In genomic region chr22:20983081-20983745, GRCh38 we compare ENCODE assay signal across 10 cellular contexts. TPM values are rescaled to one million over a fixed set of nuclear protein-coding genes. Genes with fewer than 3 reads are reported as not detected.
DNase-seq lines count a peak whose midpoint lies in the region; ATAC-seq and TF ChIP-seq lines count a peak whose summit lies in the region.
"Had no signal": no experiment of that assay in that cellular context is flagged by ENCODE, and none has a peak within 500 bp of the region (broad histone marks: within the 10 kb centered on the region; RNA-seq: fewer than 3 reads in every experiment).

No MANE protein-coding gene starts in this region.

- H3K27me3 Mint-ChIP-seq in brain, result no peaks in the 10 kb centered on the region

- DNase-seq in heart right ventricle, result no peak
- no peak for DNase-seq in cardiac septum (ENCODE audit: low spot score)
- no peak for DNase-seq in mesendoderm
- DNase-seq in aorta, result no peak
- DNase-seq in thyroid gland, result no peak
- DNase-seq in ureter (ENCODE audit: low spot score), result no peak
- no peak for DNase-seq in NCI-H446 treated with DMSO at 0.1 percent for 48 hours (lab: John Stamatoyannopoulos, UW)
- DNase-seq: DMS79 had no signal

- no peaks in the 10 kb centered on the region for H3K27me3 ChIP-seq in heart right ventricle
- H3K27me3 ChIP-seq in mesendoderm (ENCODE audit: insufficient read depth, low read length, poor library complexity), result no peaks in the 10 kb centered on the region
- no peaks in the 10 kb centered on the region for H3K27me3 ChIP-seq in aorta (ENCODE audit: control insufficient read depth in 1 of 2, insufficient read depth in 2 of 2, low read length in 1 of 2)
- no peaks in the 10 kb centered on the region for H3K27me3 ChIP-seq in thyroid gland

- peak overlapping the region; percentile 88 for H3K4me2 ChIP-seq in mesendoderm (ENCODE audit: low read length)

- 82 to 85% methylated on average over 5 of the region's 5 CpGs for WGBS in heart right ventricle, 2 donors
- WGBS in mesendoderm (ENCODE audit: extremely low coverage, insufficient coverage, low lambda C conversion rate), result no CpG with 5 or more reads among the region's 5 CpGs
- WGBS in aorta, 2 donors, result 70 to 76% methylated on average over 5 of the region's 5 CpGs
- WGBS in thyroid gland, 2 donors, result 76 to 89% methylated on average over 5 of the region's 5 CpGs

- no peak overlapping the region for H2BK120ac ChIP-seq in mesendoderm (ENCODE audit: low read depth, low read length)

- TF ChIP-seq POLR2A in thyroid gland (IDR thresholded peaks at IDR 0.05), result no peak

- H3K56ac ChIP-seq in mesendoderm (ENCODE audit: low read length), result peak overlapping the region; percentile 99

- H3K36me3 ChIP-seq in heart right ventricle (peaks cover 0 to 47% (median 11%) of the 10 kb centered on the region in 9 donors), mesendoderm (ENCODE audit: control insufficient read depth, insufficient read depth, low read length) (no peaks in the 10 kb centered on the region), aorta (ENCODE audit: control insufficient read depth in 1 of 2, insufficient read depth in 2 of 2, low read length in 1 of 2) (peaks cover 0 to 1% of the 10 kb centered on the region in 2 donors), thyroid gland (peaks cover 4 to 14% of the 10 kb centered on the region in 2 donors)

- H3K79me2 ChIP-seq in mesendoderm (ENCODE audit: control insufficient read depth, insufficient read depth, low read length), result no peaks in the 10 kb centered on the region

- peaks cover 10% of the 10 kb centered on the region for H3K36me3 Mint-ChIP-seq in brain

- no peak overlapping the region for H4K5ac ChIP-seq in mesendoderm (ENCODE audit: low read length)

- H3K18ac ChIP-seq in mesendoderm (ENCODE audit: low read length), result no peak overlapping the region

- H4K8ac ChIP-seq in mesendoderm (ENCODE audit: low read depth, low read length), result no peak overlapping the region

- H3K4ac ChIP-seq in mesendoderm (ENCODE audit: low read depth, low read length), result no peak overlapping the region

- H3K27ac ChIP-seq in heart right ventricle (peak overlapping the region in 4 of 10 donors; percentile 89 to 95 (median 92)), mesendoderm (ENCODE audit: low read depth, low read length) (no peak overlapping the region), aorta (ENCODE audit: low read depth in 1 of 2, low read length in 2 of 2) (no peak overlapping the region), thyroid gland (peak overlapping the region in 1 of 3 donors; percentile 84)

- H3K9me3 Mint-ChIP-seq in brain, result peaks cover 0 to 6% (median 0%) of the 10 kb centered on the region in 5 experiments

- intact Hi-C loops in heart right ventricle (cut with DNase I), result loop anchor here in 5 of 10 donors (2.0 to 10.0 kb wide), 6 partner anchors 18 to 98 kb away; partner anchors contain the start of genes CRKL (in 3 of the 5) and LRRC74B (in 1 of the 5)
- intact Hi-C loops in cardiac septum (cut with DNase I), result loop anchor here (5.0 kb wide), 1 partner anchor 126 kb away; the partner anchor contains the start of genes PI4KA and SNAP29
- intact Hi-C loops in aorta (cut with DNase I), result loop anchor here in 1 of 2 donors (5.0 kb wide), 1 partner anchor 96 kb away; no protein-coding TSS in a partner anchor
- intact Hi-C loops in thyroid gland (cut with DNase I), result no loop called here

- no peak overlapping the region for H2BK5ac ChIP-seq in mesendoderm (ENCODE audit: low read length)

- H2AK5ac ChIP-seq in mesendoderm (ENCODE audit: low read length), result no peak overlapping the region

- H3K23ac ChIP-seq in mesendoderm (ENCODE audit: low read length), result no peak overlapping the region

- no peak overlapping the region for H2BK15ac ChIP-seq in mesendoderm (replicated peaks; ENCODE audit: low read depth)

- peak overlapping the region; percentile 98 to 100 (median 99) for H3K4me3 Mint-ChIP-seq in brain

- H3K4me1 ChIP-seq in heart right ventricle (peaks cover 20 to 42% (median 34%) of the 10 kb centered on the region in 9 donors), mesendoderm (ENCODE audit: control insufficient read depth, low read depth, low read length) (peaks cover 9% of the 10 kb centered on the region), aorta (ENCODE audit: control insufficient read depth in 1 of 2, insufficient read depth in 2 of 2, low read length in 2 of 2) (no peaks in the 10 kb centered on the region), thyroid gland (peaks cover 21 to 25% of the 10 kb centered on the region in 2 donors)

- peak overlapping the region in 9 of 10 donors; percentile 61 to 98 (median 78) for H3K4me3 ChIP-seq in heart right ventricle
- H3K4me3 ChIP-seq in mesendoderm (ENCODE audit: low read length), result no peak overlapping the region
- peak overlapping the region; percentile 68 to 83 for H3K4me3 ChIP-seq in aorta (ENCODE audit: low read length in 2 of 2)
- peak overlapping the region in 1 of 3 donors; percentile 81 for H3K4me3 ChIP-seq in thyroid gland (replicated peaks in 1 of 3)

- H3K9ac ChIP-seq in mesendoderm (ENCODE audit: low read length), result peak overlapping the region; percentile 98

- H3K27ac Mint-ChIP-seq in brain, result peak overlapping the region; percentile 92 to 99 (median 97)

- H3K4me1 Mint-ChIP-seq in brain, result peaks cover 47% of the 10 kb centered on the region

- H3K9me3 ChIP-seq in heart right ventricle (peaks cover 0 to 9% (median 6%) of the 10 kb centered on the region in 11 donors), aorta (ENCODE audit: control insufficient read depth, low read length) (peaks cover 3% of the 10 kb centered on the region), thyroid gland (no peaks in the 10 kb centered on the region)

- ATAC-seq in heart right ventricle (no peak), aorta (ENCODE audit: low FRiP score) (no peak)

- TF ChIP-seq CTCF in heart right ventricle (IDR thresholded peaks at IDR 0.05), result no peak
- TF ChIP-seq CTCF in brain (conservative IDR thresholded peaks at IDR 0.05), result no peak
- TF ChIP-seq CTCF in thyroid gland (IDR thresholded peaks at IDR 0.05), result no peak

- H3K79me1 ChIP-seq in mesendoderm (ENCODE audit: low read length), result peaks cover 4% of the 10 kb centered on the region

RNA-seq across cellular contexts. Expression of gene LZTR1, which starts 1.1 kb away (rescaled TPM):
- 10 to 100 TPM; 14.7 to 32.5 (median 23.7) TPM for total RNA-seq in heart right ventricle
- polyA plus RNA-seq in heart right ventricle, result 10 to 100 TPM; 25.0 to 36.5 TPM
- total RNA-seq in cardiac septum, result 33.0 TPM
- 25.4 TPM for polyA plus RNA-seq in brain (ENCODE audit: insufficient read depth, low read depth, low replicate concordance)
- polyA plus RNA-seq in mesendoderm (2013, experiment 1 of 2), result 11.8 TPM
- polyA plus RNA-seq in mesendoderm (2013, experiment 2 of 2), result 11.9 TPM
- 10 to 100 TPM; 59.0 to 81.7 TPM for total RNA-seq in aorta
- 10 to 100 TPM; 11.3 to 83.9 TPM for polyA plus RNA-seq in aorta
- 10 to 100 TPM; 37.1 to 67.2 (median 55.7) TPM for total RNA-seq in thyroid gland
- 79.6 TPM for total RNA-seq in ureter

RNA-seq across cellular contexts. Expression of gene AIFM3, which starts 16.2 kb away (rescaled TPM):
- total RNA-seq in heart right ventricle (1 to 10 TPM in 3 of 10 donors, under 1 TPM in 6, not detected in 1; 0.24 to 1.5 (median 0.50) TPM), cardiac septum (0.54 TPM), aorta (1 to 10 TPM; 1.0 to 3.8 TPM), thyroid gland (1 to 10 TPM in 2 of 4 donors, under 1 TPM in 2; 0.11 to 2.0 (median 0.80) TPM), ureter (15.4 TPM)
- polyA plus RNA-seq in heart right ventricle (1 to 10 TPM in 1 of 2 donors, under 1 TPM in 1; 0.29 to 1.5 TPM), brain (ENCODE audit: insufficient read depth, low read depth, low replicate concordance) (33.8 TPM), aorta (1 to 10 TPM; 1.4 to 2.3 TPM)
- 0.11 TPM for polyA plus RNA-seq in mesendoderm (2013, experiment 1 of 2)
- polyA plus RNA-seq in mesendoderm (2013, experiment 2 of 2), result 0.27 TPM

RNA-seq across cellular contexts. Expression of gene THAP7, which starts 18.7 kb away (rescaled TPM):
- total RNA-seq in heart right ventricle (10 to 100 TPM; 15.5 to 26.3 (median 17.5) TPM), cardiac septum (18.2 TPM), aorta (10 to 100 TPM; 17.0 to 20.8 TPM), thyroid gland (10 to 100 TPM; 51.0 to 75.0 (median 58.9) TPM), ureter (25.8 TPM)
- polyA plus RNA-seq in heart right ventricle (10 to 100 TPM; 29.3 to 54.9 TPM), brain (ENCODE audit: insufficient read depth, low read depth, low replicate concordance) (57.9 TPM), aorta (10 to 100 TPM; 16.4 to 69.0 TPM)
- polyA plus RNA-seq in mesendoderm (2013, experiment 1 of 2), result 21.8 TPM
- polyA plus RNA-seq in mesendoderm (2013, experiment 2 of 2), result 21.7 TPM

RNA-seq across cellular contexts. Expression of gene P2RX6, which starts 31.8 kb away (rescaled TPM):
- total RNA-seq in heart right ventricle, result 1 to 10 TPM in 9 of 10 donors, under 1 TPM in 1; 0.81 to 7.7 (median 3.9) TPM
- under 1 TPM; 0.07 to 0.80 TPM for polyA plus RNA-seq in heart right ventricle
- 5.4 TPM for total RNA-seq in cardiac septum
- polyA plus RNA-seq in brain (ENCODE audit: insufficient read depth, low read depth, low replicate concordance), result 3.5 TPM
- not detected for polyA plus RNA-seq in mesendoderm (2013, experiment 1 of 2)
- polyA plus RNA-seq in mesendoderm (2013, experiment 2 of 2), result not detected
- total RNA-seq in aorta, result under 1 TPM; 0.26 to 0.72 TPM
- 1 to 10 TPM in 1 of 2 donors, under 1 TPM in 1; 0.13 to 1.1 TPM for polyA plus RNA-seq in aorta
- total RNA-seq in thyroid gland, result under 1 TPM in 1 of 4 donors, not detected in 3; 0.40 TPM
- total RNA-seq in ureter, result 5.7 TPM

RNA-seq across cellular contexts. Expression of gene SLC7A4, which starts 49.1 kb away (rescaled TPM):
- under 1 TPM in 4 of 10 donors, not detected in 6; 0.14 to 0.78 (median 0.20) TPM for total RNA-seq in heart right ventricle
- under 1 TPM in 1 of 2 donors, not detected in 1; 0.07 TPM for polyA plus RNA-seq in heart right ventricle
- total RNA-seq in cardiac septum, result not detected
- polyA plus RNA-seq in brain (ENCODE audit: insufficient read depth, low read depth, low replicate concordance), result 7.3 TPM
- 0.03 TPM for polyA plus RNA-seq in mesendoderm (2013, experiment 1 of 2)
- not detected for polyA plus RNA-seq in mesendoderm (2013, experiment 2 of 2)
- total RNA-seq in aorta, result under 1 TPM in 1 of 2 donors, not detected in 1; 0.15 TPM
- polyA plus RNA-seq in aorta, result not detected
- under 1 TPM in 2 of 4 donors, not detected in 2; 0.45 to 0.54 TPM for total RNA-seq in thyroid gland
- 8.1 TPM for total RNA-seq in ureter
- total RNA-seq: T-helper 2 cell treated with Interferon-gamma antibody and Interleukin-4, amounts not matched to agents 100 ng/mL and 5 ng/mL, for 36 hours had no signal
